9 cellular contexts compared by ENCODE assay signal in the genomic region with DNA sequence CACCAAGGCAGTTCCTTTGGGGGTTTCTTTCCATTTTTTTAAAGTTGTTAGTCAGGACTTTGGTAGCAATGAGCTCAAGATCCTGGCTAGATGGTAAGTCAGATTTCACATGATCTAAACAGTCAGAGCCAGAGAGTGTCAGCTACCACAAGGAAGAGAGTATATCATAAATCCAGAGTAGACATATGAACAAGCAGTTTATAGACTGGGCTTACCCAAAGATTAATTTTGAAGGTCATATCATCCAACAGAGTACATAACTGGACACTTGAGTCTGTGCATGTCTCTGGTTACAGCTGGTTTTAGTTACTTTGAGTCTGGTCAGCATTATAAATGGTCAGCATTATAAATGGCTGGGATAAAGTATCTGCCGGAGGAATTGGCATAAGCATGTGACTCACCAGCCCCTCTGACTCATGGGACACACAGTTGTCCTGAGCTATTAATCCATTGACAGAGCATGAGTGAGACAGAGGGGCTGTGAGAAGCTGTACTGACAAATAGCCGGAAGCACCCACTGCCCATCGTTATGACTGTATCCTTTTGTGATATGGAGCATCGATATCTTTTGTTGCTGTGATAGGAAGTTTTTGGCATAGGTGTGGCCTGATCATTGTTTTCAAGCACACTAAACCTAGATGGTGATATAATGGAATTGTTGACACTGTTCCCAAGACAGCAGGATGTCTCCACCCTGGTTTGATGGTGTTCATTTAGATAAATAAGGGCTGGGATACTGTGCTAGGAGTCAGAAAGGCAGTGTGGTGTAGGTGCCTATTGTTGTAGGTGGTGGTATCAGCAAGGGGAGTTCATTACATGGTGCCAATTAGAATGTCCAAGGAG. TPM values are rescaled to one million over a fixed set of nuclear protein-coding genes. Genes with fewer than 3 reads are reported as not detected.
DNase-seq lines count a peak whose midpoint lies in the region; ATAC-seq and TF ChIP-seq lines count a peak whose summit lies in the region.
"Had no signal": no experiment of that assay in that cellular context is flagged by ENCODE, and none has a peak within 500 bp of the region (broad histone marks: within the 10 kb centered on the region; RNA-seq: fewer than 3 reads in every experiment).

No MANE protein-coding gene starts in this region.

- peaks cover 11% of the 10 kb centered on the region for H3K9me3 Mint-ChIP-seq in nephron
- no peaks in the 10 kb centered on the region for H3K9me3 Mint-ChIP-seq in naive thymus-derived CD4-positive, alpha-beta T cell
- H3K9me3 Mint-ChIP-seq: activated T-helper 17 cell treated with anti-CD3 and anti-CD28 coated beads, Interleukin-2, amount 50 U/mL, for 72 hours had no signal

- peaks cover 21% of the 10 kb centered on the region for H3K4me1 Mint-ChIP-seq in nephron
- H3K4me1 Mint-ChIP-seq in naive thymus-derived CD4-positive, alpha-beta T cell = no peaks in the 10 kb centered on the region
- H3K4me1 Mint-ChIP-seq: activated T-helper 17 cell treated with anti-CD3 and anti-CD28 coated beads, Interleukin-2, amount 50 U/mL, for 72 hours had no signal

- no peak for ATAC-seq in HG02884 (IDR thresholded peaks at IDR 0.05; ENCODE audit: unreplicated experiment)
- ATAC-seq in naive thymus-derived CD4-positive, alpha-beta T cell = no peak
- ATAC-seq: activated T-helper 17 cell treated with anti-CD3 and anti-CD28 coated beads, Interleukin-2, amount 50 U/mL, for 72 hours had no signal

- POLR2A ChIA-PET in naive thymus-derived CD4-positive, alpha-beta T cell (lab: Charles Lee) = no interaction called here

- CTCF ChIA-PET in naive thymus-derived CD4-positive, alpha-beta T cell (lab: Charles Lee) = no interaction called here

- peak overlapping the region; percentile 84 to 96 (median 94) for H3K27ac Mint-ChIP-seq in nephron
- no peak overlapping the region for H3K27ac Mint-ChIP-seq in naive thymus-derived CD4-positive, alpha-beta T cell
- H3K27ac Mint-ChIP-seq: activated T-helper 17 cell treated with anti-CD3 and anti-CD28 coated beads, Interleukin-2, amount 50 U/mL, for 72 hours had no signal

- H3K27me3 Mint-ChIP-seq in nephron (ENCODE audit: low read depth) = no peaks in the 10 kb centered on the region
- H3K27me3 Mint-ChIP-seq in naive thymus-derived CD4-positive, alpha-beta T cell = peaks cover 0 to 23% (median 11%) of the 10 kb centered on the region in 5 donors

- H3K4me3 ChIP-seq in AG09309 (ENCODE audit: control insufficient read depth, low read depth, low read length) = no peak overlapping the region
- no peak overlapping the region for H3K4me3 ChIP-seq in coronary artery
- no peak overlapping the region for H3K4me3 ChIP-seq in naive thymus-derived CD4-positive, alpha-beta T cell (ENCODE audit: low read length)

- no peaks in the 10 kb centered on the region for H3K9me3 ChIP-seq in naive thymus-derived CD4-positive, alpha-beta T cell (ENCODE audit: control insufficient read depth in 2 of 3, low read length in 3 of 3)

- H3K36me3 ChIP-seq in naive thymus-derived CD4-positive, alpha-beta T cell (ENCODE audit: control insufficient read depth in 2 of 3, insufficient read depth in 3 of 3, low read length in 3 of 3) = no peaks in the 10 kb centered on the region

- no peaks in the 10 kb centered on the region for H3K27me3 ChIP-seq in naive thymus-derived CD4-positive, alpha-beta T cell (ENCODE audit: control insufficient read depth in 2 of 2, insufficient read depth in 2 of 2, low read length in 2 of 2)

- peak overlapping the region; percentile 64 to 72 for H3K27ac ChIP-seq in coronary artery
- no peak overlapping the region for H3K27ac ChIP-seq in naive thymus-derived CD4-positive, alpha-beta T cell (ENCODE audit: low read depth, low read length)

- intact Hi-C loops in naive thymus-derived CD4-positive, alpha-beta T cell (cut with micrococcal nuclease) = no loop called here

- peak; percentile 100 for DNase-seq in AG09309 (ENCODE audit: low read depth)
- peak; percentile 86 for DNase-seq in NCI-H226
- DNase-seq in coronary artery (ENCODE audit: low spot score) = no peak
- no peak for DNase-seq in activated CD4-positive, alpha-beta T cell treated with anti-CD3 and anti-CD28 coated beads, Interleukin-2, amount 50 U/mL, for 48 hours
- DNase-seq in central memory CD4-positive, alpha-beta T cell = no peak
- DNase-seq in naive thymus-derived CD4-positive, alpha-beta T cell = no peak

- no peaks in the 10 kb centered on the region for H3K36me3 Mint-ChIP-seq in nephron (ENCODE audit: low read depth)
- peaks cover 0 to 3% (median 0%) of the 10 kb centered on the region in 5 donors for H3K36me3 Mint-ChIP-seq in naive thymus-derived CD4-positive, alpha-beta T cell

- TF ChIP-seq CTCF in AG09309 (IDR thresholded peaks at IDR 0.05; ENCODE audit: control insufficient read depth, insufficient read depth, low read depth, low read length, missing control alignments) (no peak), coronary artery (IDR thresholded peaks at IDR 0.05) (no peak), nephron (IDR thresholded peaks at IDR 0.05; ENCODE audit: unreplicated experiment in 3 of 3) (no peak)

- H3K4me1 ChIP-seq in naive thymus-derived CD4-positive, alpha-beta T cell (ENCODE audit: control insufficient read depth in 2 of 2, insufficient read depth in 2 of 2, low read length in 2 of 2) = no peaks in the 10 kb centered on the region

- H3K4me3 Mint-ChIP-seq in nephron = peak overlapping the region in 1 of 3 experiments; percentile 37
- no peak overlapping the region for H3K4me3 Mint-ChIP-seq in naive thymus-derived CD4-positive, alpha-beta T cell
- H3K4me3 Mint-ChIP-seq: activated T-helper 17 cell treated with anti-CD3 and anti-CD28 coated beads, Interleukin-2, amount 50 U/mL, for 72 hours had no signal

RNA-seq across cellular contexts. Expression of a gene that starts 19.2 kb away (rescaled TPM):
- under 1 TPM in 1 of 5 experiments, not detected in 4; 0.15 TPM for total RNA-seq in naive thymus-derived CD4-positive, alpha-beta T cell
- not detected for polyA plus RNA-seq in naive thymus-derived CD4-positive, alpha-beta T cell

Comparison
In these comparisons a context has a peak if more than half of its experiments do, and no peak if none do; other contexts are left out.
1. DNase-seq: peak in AG09309 (single experiment) and NCI-H226 (single experiment); none in coronary artery (single experiment), activated CD4-positive, alpha-beta T cell treated with anti-CD3 and anti-CD28 coated beads, Interleukin-2, amount 50 U/mL, for 48 hours (0 of 2), central memory CD4-positive, alpha-beta T cell (single experiment) and naive thymus-derived CD4-positive, alpha-beta T cell (0 of 9).
2. H3K27ac Mint-ChIP-seq: peak in nephron (3 of 3); none in naive thymus-derived CD4-positive, alpha-beta T cell (0 of 9).